ENCODE assay signal across 26 cellular contexts in the genomic region with DNA sequence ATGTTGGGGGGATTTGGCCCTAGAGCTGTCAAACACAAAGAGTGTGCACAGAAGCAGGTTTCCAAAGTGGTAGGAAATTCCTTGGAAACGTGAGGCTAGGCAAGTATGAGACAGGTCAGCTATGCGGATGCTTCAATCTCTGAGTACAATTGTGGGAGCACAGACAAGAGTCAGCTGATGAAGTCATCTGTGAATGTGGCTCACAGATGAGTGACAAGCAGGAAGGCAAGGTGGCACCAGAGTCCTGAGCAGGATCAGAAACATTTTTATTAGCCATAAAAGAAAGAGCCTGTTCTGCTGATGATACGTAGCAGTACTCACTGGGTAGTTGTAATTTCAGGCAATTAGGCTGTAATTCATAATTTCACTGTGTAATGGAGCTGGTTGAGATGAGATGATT.
"Had no signal": no experiment of that assay in that cellular context is flagged by ENCODE, and none has a peak within 500 bp of the region (broad histone marks: within the 10 kb centered on the region; RNA-seq: fewer than 3 reads in every experiment).

No MANE protein-coding gene starts in this region.

- H3K9me3 ChIP-seq: adrenal gland, heart left ventricle, left lung, lower lobe of right lung, right lobe of liver, suprapubic skin, tibial artery, upper lobe of right lung had no signal

- H3K4me1 ChIP-seq: upper lobe of right lung had no signal

- H3K27me3 ChIP-seq: adrenal gland, dorsolateral prefrontal cortex, heart left ventricle, left lung, right lobe of liver, suprapubic skin, tibial artery, upper lobe of right lung had no signal

- H3K36me3 ChIP-seq: adrenal gland, left lung, tibial artery, upper lobe of right lung had no signal

- DNase-seq: activated CD4-positive, alpha-beta T cell treated with anti-CD3 and anti-CD28 coated beads for 4 hours; activated CD4-positive, alpha-beta T cell treated with anti-CD3 and anti-CD28 coated beads, Interleukin-2, amount 50 U/mL, for 4 hours; activated CD8-positive, alpha-beta memory T cell treated with anti-CD3 and anti-CD28 coated beads for 24 hours; activated effector memory CD4-positive, alpha-beta T cell treated with anti-CD3 and anti-CD28 coated beads, Interleukin-2, amount 50 U/mL, for 16 hours; activated naive CD4-positive, alpha-beta T cell treated with anti-CD3 and anti-CD28 coated beads for 36 hours; activated naive CD8-positive, alpha-beta T cell treated with anti-CD3 and anti-CD28 coated beads for 36 hours; adrenal gland; aorta; dorsolateral prefrontal cortex; effector memory CD4-positive, alpha-beta T cell; foreskin fibroblast; heart left ventricle; hypothalamus; immature natural killer cell; left lung; lower lobe of right lung; mesendoderm; natural killer cell; right lobe of liver; stimulated activated CD4-positive, alpha-beta T cell treated with anti-CD3 and anti-CD28 coated beads, Interleukin-4, amount 100 ng/mL, for 1 hour; T-helper 1 cell; tibial artery; upper lobe of right lung had no signal

- H3K4me3 ChIP-seq: adrenal gland, coronary artery, dorsolateral prefrontal cortex, heart left ventricle, left lung, lower lobe of right lung, right lobe of liver, suprapubic skin, tibial artery, upper lobe of right lung had no signal

- H3K27ac ChIP-seq: adrenal gland, coronary artery, dorsolateral prefrontal cortex, heart left ventricle, left lung, lower lobe of right lung, right lobe of liver, suprapubic skin, tibial artery, upper lobe of right lung, VCaP had no signal

- ATAC-seq: heart left ventricle, left lung, lower lobe of right lung, natural killer cell, upper lobe of right lung had no signal
